23 cellular contexts compared by ENCODE assay signal in the genomic region with DNA sequence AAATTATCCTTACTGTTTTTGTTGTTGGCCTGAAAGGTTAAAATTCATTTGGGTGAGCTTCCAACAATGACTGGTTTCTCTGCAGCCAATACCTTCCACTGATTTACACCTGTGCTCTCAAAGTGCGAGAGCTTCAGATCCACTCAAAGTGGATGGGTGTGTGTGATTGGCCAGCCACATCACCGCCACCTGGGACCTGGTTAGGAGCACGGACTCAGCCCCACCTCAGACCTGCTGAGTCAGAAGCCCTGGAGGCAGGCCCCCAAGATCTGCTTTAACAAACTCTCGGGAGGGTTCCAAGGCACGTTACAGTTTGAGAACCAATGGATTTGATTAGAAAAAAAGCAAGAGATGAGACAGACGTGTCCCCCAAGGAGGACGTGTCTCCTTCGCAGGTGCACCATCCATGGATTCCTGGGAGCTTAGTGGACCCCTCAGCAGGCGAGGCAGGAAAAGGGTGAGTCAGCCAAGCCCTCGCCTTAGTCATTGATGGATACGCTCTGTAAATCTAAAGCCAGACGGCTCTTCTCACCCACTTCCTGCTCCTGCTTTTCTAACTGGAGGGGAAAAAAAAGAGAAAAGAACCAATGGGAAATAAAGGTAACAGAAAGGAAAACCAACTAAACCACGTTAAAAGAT. TPM values are rescaled to one million over a fixed set of nuclear protein-coding genes. Genes with fewer than 3 reads are reported as not detected.
DNase-seq lines count a peak whose midpoint lies in the region; ATAC-seq and TF ChIP-seq lines count a peak whose summit lies in the region.
"Had no signal": no experiment of that assay in that cellular context is flagged by ENCODE, and none has a peak within 500 bp of the region (broad histone marks: within the 10 kb centered on the region; RNA-seq: fewer than 3 reads in every experiment).

No MANE protein-coding gene starts in this region.

- H3K27ac ChIP-seq in breast epithelium, result no peak overlapping the region
- H3K27ac ChIP-seq: 22Rv1, GM23248, HL-60, thyroid gland had no signal

- no peaks in the 10 kb centered on the region for H3K4me1 ChIP-seq in breast epithelium
- H3K4me1 ChIP-seq: thyroid gland had no signal

- no TSS peak for BruUV-seq in MCF 10A (replicated peaks; lab: Mats Ljungman, UMichigan)

- no peak for TF ChIP-seq CTCF in MCF 10A (IDR thresholded peaks at IDR 0.05; ENCODE audit: unreplicated experiment)
- no peak for TF ChIP-seq CTCF in breast epithelium (IDR thresholded peaks at IDR 0.05)
- TF ChIP-seq CTCF in type B pancreatic cell (conservative IDR thresholded peaks at IDR 0.05), result no peak

- intact Hi-C loops in MCF 10A (cut with micrococcal nuclease) (no loop called here), breast epithelium (cut with DNase I; ENCODE audit: low total_unique reads) (loop anchor here (5.0 kb wide), 1 partner anchor 1449 kb away; no protein-coding TSS in a partner anchor)

- peaks cover 6% of the 10 kb centered on the region for H3K4me1 Mint-ChIP-seq in MCF 10A (ENCODE audit: insufficient read depth, unreplicated experiment)
- peaks cover 11% of the 10 kb centered on the region for H3K4me1 Mint-ChIP-seq in type B pancreatic cell (ENCODE audit: unreplicated experiment)
- peaks cover 0 to 3% (median 0%) of the 10 kb centered on the region in 4 donors for H3K4me1 Mint-ChIP-seq in naive thymus-derived CD8-positive, alpha-beta T cell
- no peaks in the 10 kb centered on the region for H3K4me1 Mint-ChIP-seq in T-helper 2 cell treated with Interferon-gamma antibody and Interleukin-4, amounts not matched to agents 5 μg/mL and 100 μg/mL, for 36 hours (ENCODE audit: low read depth)
- H3K4me1 Mint-ChIP-seq: stimulated activated naive B cell treated with anti-CD40 and anti-IgM and Interleukin-4, amounts not matched to agents 10 μg/mL and 1 μg/mL and 100 μg/mL, for 72 hours; T-helper 17 cell had no signal

- CTCF ChIA-PET in MCF 10A (lab: Yijun Ruan, JAX), result interaction anchor here (0.9 kb wide), 1 partner anchor 155 kb away, joined by 3 read pairs; no protein-coding TSS in a partner anchor

- H3K4me3 Mint-ChIP-seq in MCF 10A (ENCODE audit: unreplicated experiment), result no peak overlapping the region
- no peak overlapping the region for H3K4me3 Mint-ChIP-seq in type B pancreatic cell
- H3K4me3 Mint-ChIP-seq in naive thymus-derived CD8-positive, alpha-beta T cell, result no peak overlapping the region
- no peak overlapping the region for H3K4me3 Mint-ChIP-seq in T-helper 2 cell treated with Interferon-gamma antibody and Interleukin-4, amounts not matched to agents 5 μg/mL and 100 μg/mL, for 36 hours
- H3K4me3 Mint-ChIP-seq: activated CD8-positive, alpha-beta T cell treated with anti-CD3 and anti-CD28 coated beads, Interleukin-2, amount 10 ng/mL, durations not matched to agents 7 days and 5 days; activated T-cell treated with anti-CD3 and anti-CD28 coated beads, Interleukin-2, amount 50 U/mL, for 4 hours; brain; stimulated activated naive B cell treated with anti-CD40 and anti-IgM and Interleukin-4, amounts not matched to agents 10 μg/mL and 1 μg/mL and 100 μg/mL, for 72 hours; T-helper 17 cell had no signal

- no peaks in the 10 kb centered on the region for H3K36me3 Mint-ChIP-seq in MCF 10A (ENCODE audit: insufficient read depth, unreplicated experiment)
- no peaks in the 10 kb centered on the region for H3K36me3 Mint-ChIP-seq in type B pancreatic cell
- H3K36me3 Mint-ChIP-seq in naive thymus-derived CD8-positive, alpha-beta T cell, result peaks cover 0 to 12% (median 0%) of the 10 kb centered on the region in 3 donors
- H3K36me3 Mint-ChIP-seq in T-helper 2 cell treated with Interferon-gamma antibody and Interleukin-4, amounts not matched to agents 5 μg/mL and 100 μg/mL, for 36 hours (ENCODE audit: low read depth), result no peaks in the 10 kb centered on the region
- H3K36me3 Mint-ChIP-seq: brain; stimulated activated naive B cell treated with anti-CD40 and anti-IgM and Interleukin-4, amounts not matched to agents 10 μg/mL and 1 μg/mL and 100 μg/mL, for 72 hours had no signal

- H3K9me3 Mint-ChIP-seq in MCF 10A (ENCODE audit: unreplicated experiment) (peaks cover 13% of the 10 kb centered on the region), type B pancreatic cell (peaks cover 6% of the 10 kb centered on the region)
- peaks cover 0 to 22% (median 7%) of the 10 kb centered on the region in 9 donors for H3K9me3 Mint-ChIP-seq in naive thymus-derived CD8-positive, alpha-beta T cell
- peaks cover 2% of the 10 kb centered on the region for H3K9me3 Mint-ChIP-seq in T-helper 2 cell treated with Interferon-gamma antibody and Interleukin-4, amounts not matched to agents 5 μg/mL and 100 μg/mL, for 36 hours

- ATAC-seq in naive thymus-derived CD8-positive, alpha-beta T cell, result no peak
- ATAC-seq in HG03280 (IDR thresholded peaks at IDR 0.05; ENCODE audit: unreplicated experiment), result no peak
- ATAC-seq: activated CD8-positive, alpha-beta T cell treated with anti-CD3 and anti-CD28 coated beads, Interleukin-2, amount 10 ng/mL, durations not matched to agents 7 days and 5 days; activated naive CD4-positive, alpha-beta T cell treated with anti-CD3 and anti-CD28 coated beads, Interleukin-2, amount 50 U/mL, for 72 hours; activated T-cell treated with anti-CD3 and anti-CD28 coated beads, Interleukin-2, amount 50 U/mL, for 4 hours; stimulated activated naive B cell treated with anti-CD40 and anti-IgM and Interleukin-4, amounts not matched to agents 10 μg/mL and 1 μg/mL and 100 μg/mL, for 72 hours; T-helper 17 cell had no signal

- H3K27ac Mint-ChIP-seq in MCF 10A (ENCODE audit: low read depth, unreplicated experiment), result no peak overlapping the region
- H3K27ac Mint-ChIP-seq in type B pancreatic cell, result peak overlapping the region; percentile 27
- H3K27ac Mint-ChIP-seq in naive thymus-derived CD8-positive, alpha-beta T cell, result no peak overlapping the region
- H3K27ac Mint-ChIP-seq in T-helper 2 cell treated with Interferon-gamma antibody and Interleukin-4, amounts not matched to agents 5 μg/mL and 100 μg/mL, for 36 hours, result no peak overlapping the region
- H3K27ac Mint-ChIP-seq: activated CD8-positive, alpha-beta T cell treated with anti-CD3 and anti-CD28 coated beads, Interleukin-2, amount 10 ng/mL, durations not matched to agents 7 days and 5 days; stimulated activated naive B cell treated with anti-CD40 and anti-IgM and Interleukin-4, amounts not matched to agents 10 μg/mL and 1 μg/mL and 100 μg/mL, for 72 hours; T-helper 17 cell had no signal

- no peak for TF ChIP-seq POLR2A in breast epithelium (IDR thresholded peaks at IDR 0.05)

- H3K27me3 ChIP-seq in breast epithelium, result no peaks in the 10 kb centered on the region
- H3K27me3 ChIP-seq: thyroid gland had no signal

- DNase-seq in MCF 10A (ENCODE audit: unreplicated experiment), result peak; percentile 40
- DNase-seq in breast epithelium (ENCODE audit: low spot score in 2 of 2), result no peak
- peak; percentile 77 to 89 for DNase-seq in SW 1271 (lab: John Stamatoyannopoulos, UW)
- peak; percentile 64 for DNase-seq in iPS-NIHi7 (ENCODE audit: extremely low spot score)
- no peak for DNase-seq in type B pancreatic cell (ENCODE audit: extremely low spot score, unreplicated experiment)
- DNase-seq in naive thymus-derived CD8-positive, alpha-beta T cell, result no peak
- DNase-seq in T-helper 2 cell treated with Interferon-gamma antibody and Interleukin-4, amounts not matched to agents 5 μg/mL and 100 μg/mL, for 36 hours (ENCODE audit: low spot score), result no peak
- DNase-seq: activated CD8-positive, alpha-beta T cell treated with anti-CD3 and anti-CD28 coated beads, Interleukin-2, amount 10 ng/mL, durations not matched to agents 7 days and 5 days; activated T-cell treated with anti-CD3 and anti-CD28 coated beads, Interleukin-2, amount 50 U/mL, for 4 hours; C1 segment of cervical spinal cord; GM23248; NCI-H1930; NCI-H345; NK-92 treated with Interleukin-12 subunit alpha and Interleukin-12 subunit beta, amount 100 ng/mL, for 24 hours; SHP77 treated with DMSO at 0.1 percent for 48 hours; stimulated activated naive B cell treated with anti-CD40 and anti-IgM and Interleukin-4, amounts not matched to agents 10 μg/mL and 1 μg/mL and 100 μg/mL, for 72 hours; T-helper 17 cell; thyroid gland had no signal

- no peaks in the 10 kb centered on the region for H3K27me3 Mint-ChIP-seq in MCF 10A (ENCODE audit: insufficient read depth, unreplicated experiment)
- H3K27me3 Mint-ChIP-seq in type B pancreatic cell, result peaks cover 5% of the 10 kb centered on the region
- peaks cover 5 to 61% (median 12%) of the 10 kb centered on the region in 5 donors for H3K27me3 Mint-ChIP-seq in naive thymus-derived CD8-positive, alpha-beta T cell
- peaks cover 4% of the 10 kb centered on the region for H3K27me3 Mint-ChIP-seq in T-helper 2 cell treated with Interferon-gamma antibody and Interleukin-4, amounts not matched to agents 5 μg/mL and 100 μg/mL, for 36 hours (ENCODE audit: low read depth)
- H3K27me3 Mint-ChIP-seq: T-helper 17 cell had no signal

- no peaks in the 10 kb centered on the region for H3K9me3 ChIP-seq in breast epithelium
- H3K9me3 ChIP-seq: thyroid gland had no signal

- POLR2A ChIA-PET in MCF 10A (lab: Yijun Ruan, JAX), result no interaction called here
- POLR2A ChIA-PET in naive thymus-derived CD8-positive, alpha-beta T cell (lab: Charles Lee), result no interaction called here

- H3K36me3 ChIP-seq in breast epithelium, result no peaks in the 10 kb centered on the region
- H3K36me3 ChIP-seq: thyroid gland had no signal

- no peak overlapping the region for H3K4me3 ChIP-seq in breast epithelium
- H3K4me3 ChIP-seq: GM23248, thyroid gland had no signal

RNA-seq across cellular contexts. Expression of a gene that starts 24.5 kb away (rescaled TPM):
- total RNA-seq in MCF 10A (2022) (0.15 TPM in 1 of 2 replicates, not detected in the other), breast epithelium (1 to 10 TPM in 2 of 3 donors, under 1 TPM in 1; 0.48 to 2.0 (median 1.8) TPM), type B pancreatic cell (ENCODE audit: low replicate concordance) (7.5 and 17.7 TPM in 2 replicates)
- total RNA-seq in naive thymus-derived CD8-positive, alpha-beta T cell, result not detected
- polyA plus RNA-seq in naive thymus-derived CD8-positive, alpha-beta T cell, result not detected
- total RNA-seq: activated CD8-positive, alpha-beta T cell treated with anti-CD3 and anti-CD28 coated beads, Interleukin-2, amount 10 ng/mL, durations not matched to agents 7 days and 5 days; activated naive CD4-positive, alpha-beta T cell treated with anti-CD3 and anti-CD28 coated beads, Interleukin-2, amount 50 U/mL, for 72 hours; activated T-cell treated with anti-CD3 and anti-CD28 coated beads, Interleukin-2, amount 50 U/mL, for 4 hours; GM23248; T-helper 17 cell had no signal
- polyA plus RNA-seq: GM23248 had no signal

Comparison
In these comparisons a context has a peak if more than half of its experiments do, and no peak if none do; other contexts are left out.
1. DNase-seq: peak in MCF 10A (single experiment), SW 1271 (2 of 2) and iPS-NIHi7 (single experiment); none in breast epithelium (0 of 2), type B pancreatic cell (single experiment), naive thymus-derived CD8-positive, alpha-beta T cell (0 of 10) and T-helper 2 cell treated with Interferon-gamma antibody and Interleukin-4, amounts not matched to agents 5 μg/mL and 100 μg/mL, for 36 hours (single experiment).